ENCODE assay signal across 1 cellular context in genomic region chr4:4666693-4667642, GRCh38.
TF ChIP-seq lines count a peak whose summit lies in the region.

No MANE protein-coding gene starts in this region.

TF ChIP-seq in HepG2, 621 proteins besides CTCF, POLR2A, EP300 and RAD21 (continued from another document):
- TF ChIP-seq ZNF687 (CRISPR knock-in tag; IDR thresholded peaks at IDR 0.05) (0 out of 2 replicates have a peak, but pooled peaks have one; percentile 20), PAXIP1 (CRISPR knock-in tag; conservative IDR thresholded peaks at IDR 0.05) (0 out of 2 replicates have a peak, but pooled peaks have one; percentile 19), FOSL1 (CRISPR knock-in tag; IDR thresholded peaks at IDR 0.05; ENCODE audit: borderline replicate concordance) (no peak), NFYC (CRISPR knock-in tag; IDR thresholded peaks at IDR 0.05) (no peak), PAWR (CRISPR knock-in tag; IDR thresholded peaks at IDR 0.05; ENCODE audit: borderline replicate concordance) (no peak), TCF7 (IDR thresholded peaks at IDR 0.05; ENCODE audit: low read depth) (peak; percentile 42; the same call in 1 of the 2 replicates), ZNF775 (CRISPR knock-in tag; IDR thresholded peaks at IDR 0.05; ENCODE audit: borderline replicate concordance) (no peak), TBX2 (CRISPR knock-in tag; IDR thresholded peaks at IDR 0.05; ENCODE audit: borderline replicate concordance) (peak; percentile 60; the same call in 1 of the 2 replicates), LCORL (IDR thresholded peaks at IDR 0.05) (no peak), LCORL (CRISPR knock-in tag; IDR thresholded peaks at IDR 0.05) (no peak), MNT (IDR thresholded peaks at IDR 0.05) (peak; percentile 85), ZNF276 (CRISPR knock-in tag; IDR thresholded peaks at IDR 0.05; ENCODE audit: low read depth) (no peak), ZNF484 (CRISPR knock-in tag; IDR thresholded peaks at IDR 0.05; ENCODE audit: borderline replicate concordance, low read depth) (no peak), ZNF124 (CRISPR knock-in tag; IDR thresholded peaks at IDR 0.05) (no peak), ZNF678 (CRISPR knock-in tag; IDR thresholded peaks at IDR 0.05) (no peak)
